ENCODE assay signal across 12 cellular contexts in the genomic region with DNA sequence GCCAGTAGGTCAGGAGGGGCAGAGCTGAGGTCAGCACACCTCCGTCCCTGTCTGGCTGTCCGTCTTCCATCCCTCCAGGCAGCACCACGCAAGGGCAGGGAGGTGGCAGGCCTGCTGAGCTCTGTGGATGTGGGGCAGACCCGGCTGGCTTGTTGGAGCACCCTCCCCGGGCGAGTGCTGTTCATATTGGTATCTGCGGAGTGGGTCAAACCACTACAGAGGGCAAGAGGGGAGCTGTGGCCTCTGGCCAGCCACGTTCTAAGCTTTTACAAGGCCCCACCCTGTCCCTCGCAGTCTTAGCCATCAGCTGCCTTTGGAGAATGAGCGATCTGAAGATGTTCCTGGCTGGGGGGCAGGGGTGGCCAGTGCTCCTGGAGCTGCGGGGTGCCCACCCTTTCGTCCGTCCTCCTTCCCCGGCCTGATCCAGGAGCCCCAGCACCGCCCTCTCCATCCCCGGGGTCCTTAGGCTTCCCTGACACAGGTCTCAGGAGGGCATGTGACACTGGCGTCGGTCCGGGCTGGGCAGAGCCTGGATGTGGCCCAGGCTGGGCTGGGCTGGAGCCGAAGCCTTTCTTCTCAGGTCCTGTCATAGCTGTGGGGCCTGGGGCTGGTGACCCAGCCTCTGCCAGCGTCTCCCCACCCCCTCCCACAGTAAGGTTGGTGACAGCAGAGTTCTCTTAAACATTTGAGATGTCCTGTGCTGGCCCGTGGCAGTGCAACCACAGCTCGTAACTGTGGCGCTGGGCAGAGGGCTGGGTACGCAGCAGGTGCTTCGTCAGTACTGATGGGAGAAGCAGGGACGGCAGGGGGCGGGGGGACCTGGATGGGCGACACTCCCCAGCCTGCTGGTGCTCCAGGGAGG. TPM values are rescaled to one million over a fixed set of nuclear protein-coding genes. Genes with fewer than 3 reads are reported as not detected.
DNase-seq lines count a peak whose midpoint lies in the region; ATAC-seq and TF ChIP-seq lines count a peak whose summit lies in the region.
"Had no signal": no experiment of that assay in that cellular context is flagged by ENCODE, and none has a peak within 500 bp of the region (broad histone marks: within the 10 kb centered on the region; RNA-seq: fewer than 3 reads in every experiment).

No MANE protein-coding gene starts in this region.

- TF ChIP-seq CTCF in GM23338 (conservative IDR thresholded peaks at IDR 0.05; ENCODE audit: low read depth in 2 of 2): no peak
- no peak for TF ChIP-seq CTCF in Peyer's patch (IDR thresholded peaks at IDR 0.05)
- no peak for TF ChIP-seq CTCF in spleen (IDR thresholded peaks at IDR 0.05 in 8 of 11, conservative IDR thresholded peaks at IDR 0.05 in 3 of 11)

- H2AFZ ChIP-seq in GM23338: no peak overlapping the region

- no peaks in the 10 kb centered on the region for H3F3A ChIP-seq in GM23338 (replicated peaks; ENCODE audit: low read depth)

- peak; percentile 6; the same call in 2 of the 3 replicates for ATAC-seq in GM23338
- peak; percentile 71 for ATAC-seq in left ventricle myocardium superior

- no peak overlapping the region for H3K4me3 Mint-ChIP-seq in GM23338

- TF ChIP-seq POLR2A in Peyer's patch (IDR thresholded peaks at IDR 0.05) (no peak), spleen (IDR thresholded peaks at IDR 0.05) (no peak)

- in situ Hi-C loops in HAP-1 (cut with MboI; ENCODE audit: low sequenced_read_pairs): no loop called here

- no peaks in the 10 kb centered on the region for H3K9me3 ChIP-seq in Peyer's patch
- H3K9me3 ChIP-seq in spleen: no peaks in the 10 kb centered on the region
- no peaks in the 10 kb centered on the region for H3K9me3 ChIP-seq in HAP-1
- H3K9me3 ChIP-seq: breast epithelium had no signal

- no peak for DNase-seq in GM23338 (ENCODE audit: low spot score)
- DNase-seq in Peyer's patch: peak in 2 of 3 donors; percentile 46 to 49
- DNase-seq in left ventricle myocardium superior: peak; percentile 81
- DNase-seq in spleen: peak; percentile 82
- no peak for DNase-seq in middle frontal gyrus (ENCODE audit: extremely low spot score, low spot score)
- no peak for DNase-seq in HAP-1 (ENCODE audit: low spot score in 2 of 2)
- DNase-seq in SKM-1 (lab: John Stamatoyannopoulos, UW; ENCODE audit: unreplicated experiment): no peak
- DNase-seq in NCI-H1092 treated with DMSO at 0.1 percent for 48 hours (lab: John Stamatoyannopoulos, UW): no peak
- DNase-seq: NCI-H1417, NCI-H524 treated with DMSO at 0.1 percent for 48 hours, SHP77 had no signal

- no peaks in the 10 kb centered on the region; the same call in none of the 2 replicates for H4K20me1 ChIP-seq in GM23338 (replicated peaks; ENCODE audit: insufficient read depth)

- no peaks in the 10 kb centered on the region for H3K27me3 ChIP-seq in GM23338 (ENCODE audit: insufficient read depth)
- H3K27me3 ChIP-seq in Peyer's patch: no peaks in the 10 kb centered on the region
- H3K27me3 ChIP-seq in spleen (replicated peaks in 1 of 7): no peaks in the 10 kb centered on the region
- H3K27me3 ChIP-seq in HAP-1 (ENCODE audit: low read depth): no peaks in the 10 kb centered on the region
- H3K27me3 ChIP-seq: breast epithelium had no signal

- H3K4me2 ChIP-seq in GM23338: no peak overlapping the region

- H3K79me2 ChIP-seq in GM23338 (replicated peaks; ENCODE audit: insufficient read depth): peaks cover 29% of the 10 kb centered on the region

- peaks cover 10% of the 10 kb centered on the region for H3K27me3 Mint-ChIP-seq in GM23338 (ENCODE audit: insufficient read depth, low read depth, poor library complexity)

- no peaks in the 10 kb centered on the region for H3K36me3 Mint-ChIP-seq in GM23338 (ENCODE audit: low read depth)

- H3K4me1 ChIP-seq in GM23338 (ENCODE audit: insufficient read depth) (peaks cover 16% of the 10 kb centered on the region; the same call in 1 of the 2 replicates), Peyer's patch (peaks cover 4 to 58% (median 19%) of the 10 kb centered on the region in 4 donors), spleen (peaks cover 20 to 92% (median 56%) of the 10 kb centered on the region in 6 donors), HAP-1 (no peaks in the 10 kb centered on the region)
- H3K4me1 ChIP-seq: breast epithelium had no signal

- H3K27ac ChIP-seq in GM23338 (ENCODE audit: low read depth): no peak overlapping the region
- H3K27ac ChIP-seq in Peyer's patch: peak overlapping the region in 2 of 4 donors; percentile 74 to 83
- H3K27ac ChIP-seq in spleen: peak overlapping the region in 4 of 8 donors; percentile 76 to 91 (median 79)
- H3K27ac ChIP-seq: breast epithelium had no signal

- H3K4me3 ChIP-seq in GM23338 (no peak overlapping the region), Peyer's patch (peak overlapping the region in 1 of 4 donors; percentile 2), spleen (peak overlapping the region in 2 of 8 donors; percentile 19 to 61), HAP-1 (no peak overlapping the region)

- H3K4me1 Mint-ChIP-seq in GM23338: peaks cover 50% of the 10 kb centered on the region

- no peaks in the 10 kb centered on the region for H3K9me2 ChIP-seq in GM23338 (ENCODE audit: insufficient read depth)

- H3K27ac Mint-ChIP-seq in GM23338: 0 out of 2 replicates have a peak overlapping the region, but pooled peaks have one; percentile 44

- H3K9me3 Mint-ChIP-seq in GM23338: no peaks in the 10 kb centered on the region

- H3K36me3 ChIP-seq in GM23338 (ENCODE audit: insufficient read depth) (no peaks in the 10 kb centered on the region), Peyer's patch (no peaks in the 10 kb centered on the region), spleen (no peaks in the 10 kb centered on the region), HAP-1 (replicated peaks) (no peaks in the 10 kb centered on the region)
- H3K36me3 ChIP-seq: breast epithelium had no signal

- WGBS in spleen, 5 donors: 80 to 86% (median 85%) methylated on average over 9 to 29 of the region's 29 CpGs

- intact Hi-C loops in left ventricle myocardium superior (cut with micrococcal nuclease): no loop called here
- intact Hi-C loops in spleen (cut with DNase I; ENCODE audit: low total_unique reads): no loop called here

TF ChIP-seq in GM23338, 12 proteins besides CTCF, POLR2A, EP300 and RAD21:
- TF ChIP-seq NANOG (IDR thresholded peaks at IDR 0.05; ENCODE audit: borderline replicate concordance): no peak
- no peak for TF ChIP-seq STAT1 (IDR thresholded peaks at IDR 0.05; ENCODE audit: unreplicated experiment)

RNA-seq across cellular contexts. Expression of a gene that starts 31.7 kb away (rescaled TPM):
- 19.7 and 81.8 TPM in 2 replicates for total RNA-seq in GM23338 (2014; rRNA removed; shearing (Covaris generic))
- polyA plus RNA-seq in GM23338 (2016; fragmentation: Nextera tagmentation; extraction: Ambion mirVana) (2.7 and 3.1 TPM in 2 replicates), spleen (10 to 100 TPM; 16.0 to 26.3 (median 21.5) TPM)
- total RNA-seq in Peyer's patch (100 to 1,000 TPM in 3 of 4 donors, 10 to 100 TPM in 1; 98.2 to 428 (median 422) TPM), left ventricle myocardium superior (94.0 TPM), spleen (10 to 100 TPM; 20.8 to 46.1 (median 33.1) TPM)

RNA-seq across cellular contexts. Expression of a gene that starts 51.1 kb away (rescaled TPM):
- 20.4 and 21.0 TPM in 2 replicates for total RNA-seq in GM23338 (2014; rRNA removed; shearing (Covaris generic))
- polyA plus RNA-seq in GM23338 (2016; fragmentation: Nextera tagmentation; extraction: Ambion mirVana) (4.8 and 6.1 TPM in 2 replicates), spleen (10 to 100 TPM in 2 of 3 donors, 1 to 10 TPM in 1; 8.2 to 13.1 (median 11.4) TPM)
- total RNA-seq in Peyer's patch (10 to 100 TPM in 1 of 4 donors, 1 to 10 TPM in 3; 1.1 to 22.3 (median 1.5) TPM), left ventricle myocardium superior (9.7 TPM), spleen (10 to 100 TPM in 2 of 7 donors, 1 to 10 TPM in 5; 4.3 to 12.7 (median 8.0) TPM)

Comparison
In these comparisons a context has a peak if more than half of its experiments do, and no peak if none do; other contexts are left out.
1. DNase-seq: peak in Peyer's patch (2 of 3), left ventricle myocardium superior (single experiment) and spleen (single experiment); none in GM23338 (single experiment), middle frontal gyrus (single experiment), HAP-1 (0 of 2), SKM-1 (single experiment) and NCI-H1092 treated with DMSO at 0.1 percent for 48 hours (single experiment).